In genomic region chr5:179609834-179610108, GRCh38 we compare ENCODE assay signal across 14 cellular contexts. TPM values are rescaled to one million over a fixed set of nuclear protein-coding genes. Genes with fewer than 3 reads are reported as not detected.
DNase-seq lines count a peak whose midpoint lies in the region; ATAC-seq and TF ChIP-seq lines count a peak whose summit lies in the region.
"Had no signal": no experiment of that assay in that cellular context is flagged by ENCODE, and none has a peak within 500 bp of the region (broad histone marks: within the 10 kb centered on the region; RNA-seq: fewer than 3 reads in every experiment).

No MANE protein-coding gene starts in this region.

- intact Hi-C loops in A673 (cut with micrococcal nuclease; ENCODE audit: unreplicated experiment), result no loop called here
- intact Hi-C loops in Calu3 (cut with micrococcal nuclease; ENCODE audit: unreplicated experiment), result no loop called here
- intact Hi-C loops in naive thymus-derived CD4-positive, alpha-beta T cell (cut with micrococcal nuclease), result no loop called here

- H3K36me3 Mint-ChIP-seq in Calu3 (ENCODE audit: insufficient read depth, unreplicated experiment), result peaks cover 98% of the 10 kb centered on the region
- H3K36me3 Mint-ChIP-seq in activated naive CD8-positive, alpha-beta T cell treated with anti-CD3 and anti-CD28 coated beads, Interleukin-2, amount 10 ng/mL, durations not matched to agents 7 days and 5 days, result peaks cover 34% of the 10 kb centered on the region
- peaks cover 20 to 48% (median 41%) of the 10 kb centered on the region in 5 donors for H3K36me3 Mint-ChIP-seq in naive thymus-derived CD4-positive, alpha-beta T cell

- H3K4me3 ChIP-seq in A673 (ENCODE audit: low read depth, low read length, poor library complexity, severe bottlenecking), result no peak overlapping the region
- no peak overlapping the region for H3K4me3 ChIP-seq in naive thymus-derived CD4-positive, alpha-beta T cell (ENCODE audit: low read length)
- H3K4me3 ChIP-seq: dorsolateral prefrontal cortex, PC-9 had no signal

- H3K27ac Mint-ChIP-seq in Calu3 (ENCODE audit: unreplicated experiment), result peak overlapping the region; percentile 28
- peak overlapping the region; percentile 19 for H3K27ac Mint-ChIP-seq in activated naive CD8-positive, alpha-beta T cell treated with anti-CD3 and anti-CD28 coated beads, Interleukin-2, amount 10 ng/mL, durations not matched to agents 7 days and 5 days
- peak overlapping the region in 7 of 9 donors; percentile 19 to 82 (median 49) for H3K27ac Mint-ChIP-seq in naive thymus-derived CD4-positive, alpha-beta T cell

- POLR2A ChIA-PET in A673 (lab: Charles Lee; ENCODE audit: low non-redundant PET), result no interaction called here
- POLR2A ChIA-PET in activated naive CD8-positive, alpha-beta T cell treated with anti-CD3 and anti-CD28 coated beads, Interleukin-2, amount 10 ng/mL, durations not matched to agents 7 days and 5 days (lab: Charles Lee), result interaction anchor here (2.1 to 12.2 kb wide), 2 partner anchors 8 to 12 kb away, joined by 12 to 144 read pairs; partner anchors contain the start of gene HNRNPH1
- POLR2A ChIA-PET in naive thymus-derived CD4-positive, alpha-beta T cell (lab: Charles Lee), result interaction anchor here (1.2 to 7.4 kb wide), 2 partner anchors 11 to 59 kb away, joined by 4 to 135 read pairs; partner anchors contain the start of gene HNRNPH1

- H3K4me1 ChIP-seq in A673 (ENCODE audit: insufficient read depth, low read length, poor library complexity, severe bottlenecking), result no peaks in the 10 kb centered on the region
- H3K4me1 ChIP-seq in naive thymus-derived CD4-positive, alpha-beta T cell (ENCODE audit: control insufficient read depth in 2 of 2, insufficient read depth in 2 of 2, low read length in 2 of 2), result peaks cover 11 to 16% of the 10 kb centered on the region in 2 donors

- H3K4me3 Mint-ChIP-seq in Calu3 (ENCODE audit: low read depth, unreplicated experiment), result no peak overlapping the region
- no peak overlapping the region for H3K4me3 Mint-ChIP-seq in activated naive CD8-positive, alpha-beta T cell treated with anti-CD3 and anti-CD28 coated beads, Interleukin-2, amount 10 ng/mL, durations not matched to agents 7 days and 5 days
- peak overlapping the region in 5 of 10 donors; percentile 1 to 62 (median 46) for H3K4me3 Mint-ChIP-seq in naive thymus-derived CD4-positive, alpha-beta T cell
- H3K4me3 Mint-ChIP-seq: CD14-positive monocyte had no signal

- TF ChIP-seq CTCF in A673 (conservative IDR thresholded peaks at IDR 0.05; ENCODE audit: low read depth, low read length) (no peak), Calu3 (IDR thresholded peaks at IDR 0.05; ENCODE audit: unreplicated experiment) (no peak)

- DNase-seq in A673 (ENCODE audit: low spot score) (no peak), Calu3 (no peak), NOMO-1 (lab: John Stamatoyannopoulos, UW; ENCODE audit: unreplicated experiment in 2 of 2) (no peak)
- DNase-seq in activated naive CD8-positive, alpha-beta T cell treated with anti-CD3 and anti-CD28 coated beads, Interleukin-2, amount 10 ng/mL, durations not matched to agents 7 days and 5 days, result no peak
- no peak for DNase-seq in naive thymus-derived CD4-positive, alpha-beta T cell
- DNase-seq: NCI-H1092, NCI-H446, PC-9, stomach had no signal

- H3K36me3 ChIP-seq in A673 (ENCODE audit: insufficient read depth, low read length, poor library complexity, severe bottlenecking), result peaks cover 74% of the 10 kb centered on the region
- peaks cover 22 to 86% (median 42%) of the 10 kb centered on the region in 3 experiments for H3K36me3 ChIP-seq in naive thymus-derived CD4-positive, alpha-beta T cell (ENCODE audit: control insufficient read depth in 2 of 3, insufficient read depth in 3 of 3, low read length in 3 of 3)

- no peak for ATAC-seq in activated naive CD8-positive, alpha-beta T cell treated with anti-CD3 and anti-CD28 coated beads, Interleukin-2, amount 10 ng/mL, durations not matched to agents 7 days and 5 days (ENCODE audit: low read depth)
- ATAC-seq in naive thymus-derived CD4-positive, alpha-beta T cell, result no peak
- ATAC-seq in GM19467 (IDR thresholded peaks at IDR 0.05; ENCODE audit: unreplicated experiment) (no peak), GM18517 (IDR thresholded peaks at IDR 0.05; ENCODE audit: unreplicated experiment) (no peak), GM21723 (IDR thresholded peaks at IDR 0.05; ENCODE audit: unreplicated experiment) (no peak)

- H3K4me1 Mint-ChIP-seq in Calu3 (ENCODE audit: low read depth, unreplicated experiment), result peaks cover 16% of the 10 kb centered on the region
- H3K4me1 Mint-ChIP-seq in activated naive CD8-positive, alpha-beta T cell treated with anti-CD3 and anti-CD28 coated beads, Interleukin-2, amount 10 ng/mL, durations not matched to agents 7 days and 5 days, result peaks cover 45% of the 10 kb centered on the region
- H3K4me1 Mint-ChIP-seq in naive thymus-derived CD4-positive, alpha-beta T cell, result peaks cover 36 to 67% (median 57%) of the 10 kb centered on the region in 7 donors

- H3K9me3 ChIP-seq in A673 (ENCODE audit: low read depth, low read length, poor library complexity, severe bottlenecking), result no peaks in the 10 kb centered on the region
- no peaks in the 10 kb centered on the region for H3K9me3 ChIP-seq in naive thymus-derived CD4-positive, alpha-beta T cell (ENCODE audit: control insufficient read depth in 2 of 3, low read length in 3 of 3)
- H3K9me3 ChIP-seq: stomach had no signal

- H3K27ac ChIP-seq in A673 (ENCODE audit: low read depth, low read length, poor library complexity, severe bottlenecking), result peak overlapping the region; percentile 23
- H3K27ac ChIP-seq in naive thymus-derived CD4-positive, alpha-beta T cell (ENCODE audit: low read depth, low read length), result peak overlapping the region; percentile 16
- H3K27ac ChIP-seq: PC-9 had no signal

- no peaks in the 10 kb centered on the region for H3K9me3 Mint-ChIP-seq in Calu3 (ENCODE audit: low read depth, unreplicated experiment)
- no peaks in the 10 kb centered on the region for H3K9me3 Mint-ChIP-seq in activated naive CD8-positive, alpha-beta T cell treated with anti-CD3 and anti-CD28 coated beads, Interleukin-2, amount 10 ng/mL, durations not matched to agents 7 days and 5 days
- H3K9me3 Mint-ChIP-seq in naive thymus-derived CD4-positive, alpha-beta T cell, result peaks cover 0 to 4% (median 0%) of the 10 kb centered on the region in 11 donors
- H3K9me3 Mint-ChIP-seq: CD14-positive monocyte had no signal

- H3K27me3 ChIP-seq in A673 (replicated peaks; ENCODE audit: insufficient read depth, low read depth, low read length, poor library complexity), result no peaks in the 10 kb centered on the region
- no peaks in the 10 kb centered on the region for H3K27me3 ChIP-seq in naive thymus-derived CD4-positive, alpha-beta T cell (ENCODE audit: control insufficient read depth in 2 of 2, insufficient read depth in 2 of 2, low read length in 2 of 2)
- H3K27me3 ChIP-seq: dorsolateral prefrontal cortex, stomach had no signal

- BruUV-seq in A673 (replicated peaks; lab: Mats Ljungman, UMichigan), result no TSS peak
- no TSS peak for BruUV-seq in Calu3 (replicated peaks; lab: Mats Ljungman, UMichigan)

- H3K27me3 Mint-ChIP-seq in Calu3 (ENCODE audit: unreplicated experiment), result no peaks in the 10 kb centered on the region
- no peaks in the 10 kb centered on the region for H3K27me3 Mint-ChIP-seq in activated naive CD8-positive, alpha-beta T cell treated with anti-CD3 and anti-CD28 coated beads, Interleukin-2, amount 10 ng/mL, durations not matched to agents 7 days and 5 days
- H3K27me3 Mint-ChIP-seq in naive thymus-derived CD4-positive, alpha-beta T cell, result no peaks in the 10 kb centered on the region

- CTCF ChIA-PET in A673 (lab: Charles Lee), result no interaction called here
- CTCF ChIA-PET in Calu3 (lab: Charles Lee), result no interaction called here
- CTCF ChIA-PET in naive thymus-derived CD4-positive, alpha-beta T cell (lab: Charles Lee), result no interaction called here

RNA-seq across cellular contexts. Expression of gene HNRNPH1, which starts 13.7 kb away (rescaled TPM):
- total RNA-seq in A673 (2021) (918 and 972 TPM in 2 replicates), Calu3 (2022) (765 and 870 TPM in 2 replicates)
- 1,000 to 10,000 TPM; 1,103 to 1,162 TPM for total RNA-seq in activated naive CD8-positive, alpha-beta T cell treated with anti-CD3 and anti-CD28 coated beads, Interleukin-2, amount 10 ng/mL, durations not matched to agents 7 days and 5 days
- total RNA-seq in naive thymus-derived CD4-positive, alpha-beta T cell, result 1,000 to 10,000 TPM; 1,010 to 2,239 (median 1,692) TPM
- 100 to 1,000 TPM; 120 to 141 TPM for polyA plus RNA-seq in naive thymus-derived CD4-positive, alpha-beta T cell

RNA-seq across cellular contexts. Expression of gene RUFY1, which starts 59.4 kb away (rescaled TPM):
- 41.4 and 45.2 TPM in 2 replicates for total RNA-seq in A673 (2021)
- 41.2 and 41.5 TPM in 2 replicates for total RNA-seq in Calu3 (2022)
- total RNA-seq in activated naive CD8-positive, alpha-beta T cell treated with anti-CD3 and anti-CD28 coated beads, Interleukin-2, amount 10 ng/mL, durations not matched to agents 7 days and 5 days, result 10 to 100 TPM; 43.0 to 48.9 TPM
- 10 to 100 TPM; 31.8 to 63.0 (median 52.3) TPM for total RNA-seq in naive thymus-derived CD4-positive, alpha-beta T cell
- polyA plus RNA-seq in naive thymus-derived CD4-positive, alpha-beta T cell, result 10 to 100 TPM; 21.0 to 34.6 TPM
